In genomic region chr2:128305555-128306080, GRCh38 we compare ENCODE assay signal across 8 cellular contexts. TPM values are rescaled to one million over a fixed set of nuclear protein-coding genes. Genes with fewer than 3 reads are reported as not detected.
DNase-seq lines count a peak whose midpoint lies in the region; ATAC-seq and TF ChIP-seq lines count a peak whose summit lies in the region.

No MANE protein-coding gene starts in this region.

- TF ChIP-seq CTCF in PC-3 (conservative IDR thresholded peaks at IDR 0.05; ENCODE audit: low read depth, low read length) (no peak), type B pancreatic cell (conservative IDR thresholded peaks at IDR 0.05) (no peak)

- no TSS peak for BruUV-seq in PC-3 (replicated peaks; lab: Mats Ljungman, UMichigan)

- peak overlapping the region; percentile 98 for H3K27ac Mint-ChIP-seq in type B pancreatic cell
- no peak overlapping the region for H3K27ac Mint-ChIP-seq in activated naive CD4-positive, alpha-beta T cell treated with anti-CD3 and anti-CD28 coated beads for 36 hours

- CTCF ChIA-PET in PC-3 (lab: Charles Lee), result interaction anchor here (0.6 kb wide), 1 partner anchor 69 kb away, joined by 3 read pairs; no protein-coding TSS in a partner anchor
- CTCF ChIA-PET in activated naive CD4-positive, alpha-beta T cell treated with anti-CD3 and anti-CD28 coated beads for 36 hours (lab: Charles Lee), result no interaction called here

- H3K4me1 Mint-ChIP-seq in type B pancreatic cell (ENCODE audit: unreplicated experiment), result peaks cover 61% of the 10 kb centered on the region
- peaks cover 3% of the 10 kb centered on the region for H3K4me1 Mint-ChIP-seq in activated naive CD4-positive, alpha-beta T cell treated with anti-CD3 and anti-CD28 coated beads for 36 hours (ENCODE audit: low read depth)

- POLR2A ChIA-PET in PC-3 (lab: Charles Lee; ENCODE audit: unreplicated experiment), result no interaction called here

- no peaks in the 10 kb centered on the region for H3K9me3 Mint-ChIP-seq in type B pancreatic cell
- no peaks in the 10 kb centered on the region for H3K9me3 Mint-ChIP-seq in activated naive CD4-positive, alpha-beta T cell treated with anti-CD3 and anti-CD28 coated beads for 36 hours

- peaks cover 11% of the 10 kb centered on the region for H3K36me3 Mint-ChIP-seq in type B pancreatic cell
- H3K36me3 Mint-ChIP-seq in activated naive CD4-positive, alpha-beta T cell treated with anti-CD3 and anti-CD28 coated beads for 36 hours (ENCODE audit: low read depth), result peaks cover 2% of the 10 kb centered on the region

- intact Hi-C loops in PC-3 (cut with micrococcal nuclease), result loop anchor here (5.0 to 10.0 kb wide), 3 partner anchors 71 to 241 kb away; no protein-coding TSS in a partner anchor
- intact Hi-C loops in activated naive CD4-positive, alpha-beta T cell treated with anti-CD3 and anti-CD28 coated beads for 36 hours (cut with micrococcal nuclease), result no loop called here

- no peaks in the 10 kb centered on the region for H3K27me3 ChIP-seq in PC-3 (ENCODE audit: low read length)
- H3K27me3 ChIP-seq in H7 (ENCODE audit: control insufficient read depth, insufficient read depth, low read length), result no peaks in the 10 kb centered on the region

- H3K4me2 ChIP-seq in PC-3 (ENCODE audit: low read length), result peak overlapping the region; percentile 76

- H3K4me1 ChIP-seq in PC-3 (ENCODE audit: insufficient read depth, low read length), result peaks cover 27% of the 10 kb centered on the region

- no peaks in the 10 kb centered on the region for H3K27me3 Mint-ChIP-seq in type B pancreatic cell
- no peaks in the 10 kb centered on the region for H3K27me3 Mint-ChIP-seq in activated naive CD4-positive, alpha-beta T cell treated with anti-CD3 and anti-CD28 coated beads for 36 hours (ENCODE audit: low read depth)

- peaks cover 36% of the 10 kb centered on the region for H3K79me2 ChIP-seq in PC-3 (ENCODE audit: low read length)

- H3K36me3 ChIP-seq in PC-3 (ENCODE audit: low read depth, low read length), result no peaks in the 10 kb centered on the region
- no peaks in the 10 kb centered on the region; the same call in 1 of the 2 replicates for H3K36me3 ChIP-seq in H7 (replicated peaks; ENCODE audit: control insufficient read depth, insufficient read depth, low read length)

- peak overlapping the region; percentile 74 for H3K4me3 Mint-ChIP-seq in type B pancreatic cell
- H3K4me3 Mint-ChIP-seq in activated naive CD4-positive, alpha-beta T cell treated with anti-CD3 and anti-CD28 coated beads for 36 hours, result no peak overlapping the region

- H3K9me3 ChIP-seq in PC-3 (ENCODE audit: low read length), result no peaks in the 10 kb centered on the region

- peak overlapping the region; percentile 96 for H3K27ac ChIP-seq in PC-3 (ENCODE audit: low read length)

- peak overlapping the region; percentile 30 for H3K4me3 ChIP-seq in PC-3 (ENCODE audit: low read length)
- H3K4me3 ChIP-seq in H7 (ENCODE audit: insufficient read depth, low read depth, low read length), result no peak overlapping the region

- no peaks in the 10 kb centered on the region for H3K9me2 ChIP-seq in PC-3 (replicated peaks; ENCODE audit: low read length)

- DNase-seq in PC-3, result peak; percentile 15
- DNase-seq in hepatic stellate cell (ENCODE audit: low spot score), result peak; percentile 55
- DNase-seq in type B pancreatic cell (ENCODE audit: extremely low spot score, unreplicated experiment), result no peak
- no peak for DNase-seq in AG20443 (ENCODE audit: low spot score)
- no peak for DNase-seq in activated naive CD4-positive, alpha-beta T cell treated with anti-CD3 and anti-CD28 coated beads for 36 hours
- DNase-seq in H7, result no peak

- H2AFZ ChIP-seq in PC-3 (ENCODE audit: low read length), result no peak overlapping the region

- H3K9ac ChIP-seq in PC-3 (ENCODE audit: low read length), result peak overlapping the region; percentile 84

- no peaks in the 10 kb centered on the region; the same call in 1 of the 2 replicates for H4K20me1 ChIP-seq in PC-3 (ENCODE audit: low read length)

- ATAC-seq in GM18517 (IDR thresholded peaks at IDR 0.05; ENCODE audit: unreplicated experiment), result peak; percentile 85
- ATAC-seq in HG03097 (IDR thresholded peaks at IDR 0.05; ENCODE audit: low FRiP score, unreplicated experiment), result peak; percentile 69
- ATAC-seq in PC-3, result peak; percentile 11

- no peaks in the 10 kb centered on the region for H3F3A ChIP-seq in PC-3 (ENCODE audit: low read length, unreplicated experiment)

RNA-seq across cellular contexts. Expression of gene HS6ST1, which starts 13.1 kb away (rescaled TPM):
- total RNA-seq in PC-3 (2014; rRNA removed) (21.5 and 25.6 TPM in 2 replicates), type B pancreatic cell (ENCODE audit: low replicate concordance) (64.9 and 75.2 TPM in 2 replicates)
- total RNA-seq in activated naive CD4-positive, alpha-beta T cell treated with anti-CD3 and anti-CD28 coated beads for 36 hours, result 1 to 10 TPM; 8.1 to 8.2 TPM
- total RNA-seq in H7 (2014; rRNA removed; shearing (Covaris generic)), result 76.3 and 102 TPM in 2 replicates

Comparison
In these comparisons a context has a peak if more than half of its experiments do, and no peak if none do; other contexts are left out.
1. ATAC-seq: peak in every context shown above with its lines; median percentile 85 in GM18517; 69 in HG03097; 11 in PC-3.
2. DNase-seq: peak in PC-3 (single experiment) and hepatic stellate cell (single experiment); none in type B pancreatic cell (single experiment), AG20443 (single experiment), activated naive CD4-positive, alpha-beta T cell treated with anti-CD3 and anti-CD28 coated beads for 36 hours (single experiment) and H7 (single experiment).